ENCODE assay signal across 24 cellular contexts in genomic region chr14:100359881-100360280, GRCh38. TPM values are rescaled to one million over a fixed set of nuclear protein-coding genes. Genes with fewer than 3 reads are reported as not detected.
DNase-seq lines count a peak whose midpoint lies in the region; ATAC-seq and TF ChIP-seq lines count a peak whose summit lies in the region.
"Had no signal": no experiment of that assay in that cellular context is flagged by ENCODE, and none has a peak within 500 bp of the region (broad histone marks: within the 10 kb centered on the region; RNA-seq: fewer than 3 reads in every experiment).

No MANE protein-coding gene starts in this region.

- H3K4me3 Mint-ChIP-seq in endothelial cell (ENCODE audit: unreplicated experiment): peak overlapping the region; percentile 13
- H3K4me3 Mint-ChIP-seq: CD4-positive, CD25-positive, alpha-beta regulatory T cell; HFFc6 had no signal

- no peak overlapping the region for H2AK5ac ChIP-seq in mesendoderm (ENCODE audit: low read length)

- no peak overlapping the region for H3K18ac ChIP-seq in mesendoderm (ENCODE audit: low read length)

- no peaks in the 10 kb centered on the region for H3K79me1 ChIP-seq in mesendoderm (ENCODE audit: low read length)

- no peak overlapping the region for H3K23ac ChIP-seq in mesendoderm (ENCODE audit: low read length)

- H2BK15ac ChIP-seq in mesendoderm (replicated peaks; ENCODE audit: low read depth): no peak overlapping the region

- TF ChIP-seq POLR2A in heart left ventricle (IDR thresholded peaks at IDR 0.05): no peak

- H2BK120ac ChIP-seq in mesendoderm (ENCODE audit: low read depth, low read length): no peak overlapping the region

- no peaks in the 10 kb centered on the region for H3K27me3 Mint-ChIP-seq in endothelial cell (ENCODE audit: unreplicated experiment)
- H3K27me3 Mint-ChIP-seq: CD4-positive, CD25-positive, alpha-beta regulatory T cell had no signal

- peaks cover 13% of the 10 kb centered on the region for H3K36me3 Mint-ChIP-seq in endothelial cell (ENCODE audit: low read depth, unreplicated experiment)

- H3K4me1 ChIP-seq in heart left ventricle (peaks cover 0 to 35% (median 0%) of the 10 kb centered on the region in 12 donors), right atrium auricular region (peaks cover 0 to 5% of the 10 kb centered on the region in 2 donors), mesendoderm (ENCODE audit: control insufficient read depth, low read depth, low read length) (no peaks in the 10 kb centered on the region), upper lobe of right lung (peaks cover 10% of the 10 kb centered on the region)

- H3K9ac ChIP-seq in mesendoderm (ENCODE audit: low read length): no peak overlapping the region

- peak overlapping the region; percentile 100 for H3K27ac Mint-ChIP-seq in endothelial cell (ENCODE audit: unreplicated experiment)
- H3K27ac Mint-ChIP-seq: HFFc6 had no signal

- H3K9me3 Mint-ChIP-seq in endothelial cell (ENCODE audit: unreplicated experiment): no peaks in the 10 kb centered on the region
- H3K9me3 Mint-ChIP-seq: CD4-positive, CD25-positive, alpha-beta regulatory T cell; HFFc6 had no signal

- no peak overlapping the region for H4K8ac ChIP-seq in mesendoderm (ENCODE audit: low read depth, low read length)

- ATAC-seq in heart left ventricle: peak in 3 of 4 donors; percentile 41 to 83 (median 57)
- no peak for ATAC-seq in upper lobe of right lung
- ATAC-seq: PC-3 had no signal

- H4K5ac ChIP-seq in mesendoderm (ENCODE audit: low read length): no peak overlapping the region

- H3K79me2 ChIP-seq in mesendoderm (ENCODE audit: control insufficient read depth, insufficient read depth, low read length): no peaks in the 10 kb centered on the region

- WGBS in heart left ventricle, 4 donors: 61 to 69% (median 66%) methylated on average over 4 of the region's 4 CpGs
- no CpG with 5 or more reads among the region's 4 CpGs for WGBS in mesendoderm (ENCODE audit: extremely low coverage, insufficient coverage, low lambda C conversion rate)

- H3K4me2 ChIP-seq in mesendoderm (ENCODE audit: low read length): no peak overlapping the region

- no peak overlapping the region for H3K56ac ChIP-seq in mesendoderm (ENCODE audit: low read length)

- no peaks in the 10 kb centered on the region for H3K27me3 ChIP-seq in heart left ventricle
- H3K27me3 ChIP-seq in right atrium auricular region: no peaks in the 10 kb centered on the region
- H3K27me3 ChIP-seq in mesendoderm (ENCODE audit: insufficient read depth, low read length, poor library complexity): no peaks in the 10 kb centered on the region
- no peaks in the 10 kb centered on the region for H3K27me3 ChIP-seq in upper lobe of right lung

- no peak overlapping the region for H2BK5ac ChIP-seq in mesendoderm (ENCODE audit: low read length)

- H3K9me3 ChIP-seq in heart left ventricle (no peaks in the 10 kb centered on the region), right atrium auricular region (no peaks in the 10 kb centered on the region), upper lobe of right lung (no peaks in the 10 kb centered on the region)

- H3K27ac ChIP-seq in heart left ventricle: peak overlapping the region in 11 of 12 donors; percentile 15 to 84 (median 64)
- H3K27ac ChIP-seq in right atrium auricular region: peak overlapping the region in 1 of 2 donors; percentile 51
- no peak overlapping the region for H3K27ac ChIP-seq in mesendoderm (ENCODE audit: low read depth, low read length)
- H3K27ac ChIP-seq in upper lobe of right lung: peak overlapping the region; percentile 13
- H3K27ac ChIP-seq: HL-60 had no signal

- intact Hi-C loops in heart left ventricle (cut with DNase I): no loop called here
- intact Hi-C loops in upper lobe of right lung (cut with DNase I): no loop called here

- peaks cover 36% of the 10 kb centered on the region for H3K4me1 Mint-ChIP-seq in endothelial cell (ENCODE audit: unreplicated experiment)

- H3K4me3 ChIP-seq in heart left ventricle: no peak overlapping the region
- no peak overlapping the region for H3K4me3 ChIP-seq in right atrium auricular region
- H3K4me3 ChIP-seq in mesendoderm (ENCODE audit: low read length): no peak overlapping the region
- H3K4me3 ChIP-seq in upper lobe of right lung: no peak overlapping the region

- H3K36me3 ChIP-seq in heart left ventricle (peaks cover 0 to 100% (median 92%) of the 10 kb centered on the region in 9 donors), right atrium auricular region (peaks cover 54% of the 10 kb centered on the region), mesendoderm (ENCODE audit: control insufficient read depth, insufficient read depth, low read length) (peaks cover 10% of the 10 kb centered on the region), upper lobe of right lung (peaks cover 78% of the 10 kb centered on the region)

- no peak overlapping the region for H3K4ac ChIP-seq in mesendoderm (ENCODE audit: low read depth, low read length)

- DNase-seq in heart left ventricle: no peak
- DNase-seq in right atrium auricular region (ENCODE audit: low spot score): no peak
- no peak for DNase-seq in endothelial cell (ENCODE audit: low spot score)
- peak; percentile 27 for DNase-seq in mesendoderm
- DNase-seq in upper lobe of right lung: no peak
- DNase-seq in activated CD4-positive, CD25-positive, alpha-beta regulatory T cell (lab: John Stamatoyannopoulos, UW): no peak
- DNase-seq in NCI-H187 (lab: John Stamatoyannopoulos, UW): no peak
- DNase-seq in AG08396 (ENCODE audit: low spot score): no peak
- DNase-seq: AML-193; CD4-positive, CD25-positive, alpha-beta regulatory T cell; DMS79; GOT3; HFFc6; KG1; NCI-H1048; NCI-H146; NCI-H2107; NCI-H226; NCI-H526; NK-92 treated with Interleukin-12 subunit alpha and Interleukin-12 subunit beta, amount 100 ng/mL, for 24 hours; PC-3 had no signal

- TF ChIP-seq CTCF in heart left ventricle (IDR thresholded peaks at IDR 0.05): no peak
- no peak for TF ChIP-seq CTCF in right atrium auricular region (IDR thresholded peaks at IDR 0.05)
- TF ChIP-seq CTCF in endothelial cell (IDR thresholded peaks at IDR 0.05; ENCODE audit: unreplicated experiment): no peak
- no peak for TF ChIP-seq CTCF in upper lobe of right lung (IDR thresholded peaks at IDR 0.05)

RNA-seq across cellular contexts. Expression of gene WDR25, which starts 16.4 kb away (rescaled TPM):
- total RNA-seq in heart left ventricle: 10 to 100 TPM in 1 of 9 donors, 1 to 10 TPM in 8; 4.0 to 10.2 (median 6.1) TPM
- polyA plus RNA-seq in heart left ventricle: 1 to 10 TPM; 4.7 to 7.4 TPM
- 1 to 10 TPM; 4.4 to 4.7 TPM for total RNA-seq in right atrium auricular region
- total RNA-seq in endothelial cell (ENCODE audit: unreplicated experiment): 14.2 TPM
- polyA plus RNA-seq in mesendoderm (2013, experiment 1 of 2): 10.0 TPM
- polyA plus RNA-seq in mesendoderm (2013, experiment 2 of 2): 8.8 TPM
- 7.9 TPM for total RNA-seq in upper lobe of right lung

RNA-seq across cellular contexts. Expression of gene SLC25A47, which starts 36.7 kb away (rescaled TPM):
- total RNA-seq in heart left ventricle: not detected
- not detected for polyA plus RNA-seq in heart left ventricle
- not detected for total RNA-seq in right atrium auricular region
- not detected for total RNA-seq in endothelial cell (ENCODE audit: unreplicated experiment)
- polyA plus RNA-seq in mesendoderm (2013, experiment 1 of 2): not detected
- polyA plus RNA-seq in mesendoderm (2013, experiment 2 of 2): not detected
- not detected for total RNA-seq in upper lobe of right lung
- total RNA-seq: A673; CD4-positive, CD25-positive, alpha-beta regulatory T cell; HFFc6; M059J had no signal
- polyA plus RNA-seq: CD4-positive, CD25-positive, alpha-beta regulatory T cell had no signal

RNA-seq across cellular contexts. Expression of gene SLC25A29, which starts 53.6 kb away (rescaled TPM):
- total RNA-seq in heart left ventricle: 10 to 100 TPM; 10.2 to 34.2 (median 20.1) TPM
- polyA plus RNA-seq in heart left ventricle: 10 to 100 TPM; 23.9 to 26.3 TPM
- 10 to 100 TPM; 24.7 to 34.0 TPM for total RNA-seq in right atrium auricular region
- total RNA-seq in endothelial cell (ENCODE audit: unreplicated experiment): 165 TPM
- 29.6 TPM for polyA plus RNA-seq in mesendoderm (2013, experiment 1 of 2)
- polyA plus RNA-seq in mesendoderm (2013, experiment 2 of 2): 31.1 TPM
- 104 TPM for total RNA-seq in upper lobe of right lung
